ENCODE assay signal across 32 cellular contexts in genomic region chr2:181340891-181341290, GRCh38.
"Had no signal": no experiment of that assay in that cellular context is flagged by ENCODE, and none has a peak within 500 bp of the region (broad histone marks: within the 10 kb centered on the region; RNA-seq: fewer than 3 reads in every experiment).

No MANE protein-coding gene starts in this region.

- DNase-seq: activated CD4-positive, alpha-beta memory T cell treated with anti-CD3 and anti-CD28 coated beads for 36 hours; activated CD4-positive, alpha-beta T cell treated with anti-CD3 and anti-CD28 coated beads for 36 hours; activated CD4-positive, alpha-beta T cell treated with anti-CD3 and anti-CD28 coated beads, Interleukin-2, amount 10 ng/mL, durations not matched to agents 24 days and 14 days; activated CD4-positive, CD25-positive, alpha-beta regulatory T cell; activated CD4-positive, CD25-positive, alpha-beta regulatory T cell treated with anti-CD3 and anti-CD28 coated beads, Interleukin-2, amount 50 U/mL, for 72 hours; activated CD8-positive, alpha-beta memory T cell treated with anti-CD3 and anti-CD28 coated beads, Interleukin-2, amount 10 ng/mL, durations not matched to agents 7 days and 5 days; activated CD8-positive, alpha-beta memory T cell treated with anti-CD3 and anti-CD28 coated beads, Interleukin-2, amount 50 U/mL, for 4 hours; activated CD8-positive, alpha-beta T cell treated with anti-CD3 and anti-CD28 coated beads, Interleukin-2, amount 10 ng/mL, durations not matched to agents 7 days and 5 days; activated effector memory CD4-positive, alpha-beta T cell treated with anti-CD3 and anti-CD28 coated beads, Interleukin-2, amount 50 U/mL, for 16 hours; activated naive CD4-positive, alpha-beta T cell treated with anti-CD3 and anti-CD28 coated beads for 36 hours; activated naive CD8-positive, alpha-beta T cell treated with anti-CD3 and anti-CD28 coated beads for 36 hours; activated naive CD8-positive, alpha-beta T cell treated with anti-CD3 and anti-CD28 coated beads, Interleukin-2, amount 50 U/mL, for 24 hours; activated T-cell treated with anti-CD3 and anti-CD28 coated beads, Interleukin-2, amount 50 U/mL, for 1 hour; activated T-cell treated with anti-CD3 and anti-CD28 coated beads, Interleukin-2, amount 50 U/mL, for 48 hours; adrenal gland; amygdala; aorta; body of pancreas; caudate nucleus; cortex of kidney; dermis blood vessel endothelial cell; effector CD4-positive, alpha-beta T cell; effector memory CD8-positive, alpha-beta T cell; erythroblast; foreskin melanocyte; T-helper 2 cell had no signal

- H3K9me3 ChIP-seq: adrenal gland, body of pancreas, esophagus muscularis mucosa, gastroesophageal sphincter had no signal

- H3K4me1 Mint-ChIP-seq: activated CD8-positive, alpha-beta memory T cell treated with anti-CD3 and anti-CD28 coated beads, Interleukin-2, amount 10 ng/mL, durations not matched to agents 7 days and 5 days had no signal

- FAIRE-seq: colon had no signal

- H3K4me1 ChIP-seq: adrenal gland, body of pancreas, esophagus muscularis mucosa, gastroesophageal sphincter had no signal

- H3K4me3 Mint-ChIP-seq: activated CD4-positive, alpha-beta memory T cell treated with anti-CD3 and anti-CD28 coated beads for 36 hours; activated CD4-positive, alpha-beta T cell treated with anti-CD3 and anti-CD28 coated beads for 36 hours; activated CD4-positive, alpha-beta T cell treated with anti-CD3 and anti-CD28 coated beads, Interleukin-2, amount 10 ng/mL, durations not matched to agents 24 days and 14 days; activated CD8-positive, alpha-beta memory T cell treated with anti-CD3 and anti-CD28 coated beads, Interleukin-2, amount 10 ng/mL, durations not matched to agents 7 days and 5 days; activated CD8-positive, alpha-beta T cell treated with anti-CD3 and anti-CD28 coated beads, Interleukin-2, amount 10 ng/mL, durations not matched to agents 7 days and 5 days; activated naive CD4-positive, alpha-beta T cell treated with anti-CD3 and anti-CD28 coated beads for 36 hours; activated naive CD4-positive, alpha-beta T cell treated with anti-CD3 and anti-CD28 coated beads, Interleukin-2, amount 50 U/mL, for 24 hours; activated naive CD8-positive, alpha-beta T cell treated with anti-CD3 and anti-CD28 coated beads for 36 hours; activated naive CD8-positive, alpha-beta T cell treated with anti-CD3 and anti-CD28 coated beads, Interleukin-2, amount 50 U/mL, for 24 hours; activated T-helper 1 cell treated with anti-CD3 and anti-CD28 coated beads, Interleukin-12 subunit alpha, Interleukin-12 subunit beta, Interleukin-2, Interleukin-4 antibody, amounts not matched to agents 30 ng/mL and 10 ng/mL and 1 ng/mL, durations not matched to agents 14 hours and 24 hours and 36 hours; effector memory CD8-positive, alpha-beta T cell had no signal

- H3K27ac Mint-ChIP-seq: activated CD4-positive, alpha-beta memory T cell treated with anti-CD3 and anti-CD28 coated beads for 36 hours; activated CD4-positive, alpha-beta T cell treated with anti-CD3 and anti-CD28 coated beads for 36 hours; activated CD4-positive, alpha-beta T cell treated with anti-CD3 and anti-CD28 coated beads, Interleukin-2, amount 10 ng/mL, durations not matched to agents 24 days and 14 days; activated CD8-positive, alpha-beta memory T cell treated with anti-CD3 and anti-CD28 coated beads, Interleukin-2, amount 10 ng/mL, durations not matched to agents 7 days and 5 days; activated CD8-positive, alpha-beta T cell treated with anti-CD3 and anti-CD28 coated beads, Interleukin-2, amount 10 ng/mL, durations not matched to agents 7 days and 5 days; activated naive CD4-positive, alpha-beta T cell treated with anti-CD3 and anti-CD28 coated beads for 36 hours; activated naive CD4-positive, alpha-beta T cell treated with anti-CD3 and anti-CD28 coated beads, Interleukin-2, amount 50 U/mL, for 24 hours; activated naive CD8-positive, alpha-beta T cell treated with anti-CD3 and anti-CD28 coated beads for 36 hours; activated naive CD8-positive, alpha-beta T cell treated with anti-CD3 and anti-CD28 coated beads, Interleukin-2, amount 50 U/mL, for 24 hours; activated T-helper 1 cell treated with anti-CD3 and anti-CD28 coated beads, Interleukin-12 subunit alpha, Interleukin-12 subunit beta, Interleukin-2, Interleukin-4 antibody, amounts not matched to agents 30 ng/mL and 10 ng/mL and 1 ng/mL, durations not matched to agents 14 hours and 24 hours and 36 hours; activated T-helper 2 cell treated with anti-CD3 and anti-CD28 coated beads, Interferon-gamma antibody, Interleukin-2, Interleukin-4, amounts not matched to agents 10 μg/mL and 5 μg/mL and 100 μg/mL, durations not matched to agents 14 hours and 24 hours and 36 hours; effector memory CD8-positive, alpha-beta T cell had no signal

- H3K27me3 Mint-ChIP-seq: activated CD4-positive, alpha-beta memory T cell treated with anti-CD3 and anti-CD28 coated beads for 36 hours; activated CD4-positive, alpha-beta T cell treated with anti-CD3 and anti-CD28 coated beads for 36 hours; activated CD4-positive, alpha-beta T cell treated with anti-CD3 and anti-CD28 coated beads, Interleukin-2, amount 10 ng/mL, durations not matched to agents 24 days and 14 days; activated CD8-positive, alpha-beta memory T cell treated with anti-CD3 and anti-CD28 coated beads, Interleukin-2, amount 10 ng/mL, durations not matched to agents 7 days and 5 days; activated naive CD4-positive, alpha-beta T cell treated with anti-CD3 and anti-CD28 coated beads, Interleukin-2, amount 50 U/mL, for 24 hours; activated naive CD8-positive, alpha-beta T cell treated with anti-CD3 and anti-CD28 coated beads for 36 hours; activated naive CD8-positive, alpha-beta T cell treated with anti-CD3 and anti-CD28 coated beads, Interleukin-2, amount 50 U/mL, for 24 hours; effector memory CD8-positive, alpha-beta T cell had no signal

- H3K27me3 ChIP-seq: adrenal gland, body of pancreas, esophagus muscularis mucosa, gastroesophageal sphincter had no signal

- H3K9me3 Mint-ChIP-seq: activated CD4-positive, alpha-beta memory T cell treated with anti-CD3 and anti-CD28 coated beads for 36 hours; activated naive CD4-positive, alpha-beta T cell treated with anti-CD3 and anti-CD28 coated beads for 36 hours; effector memory CD8-positive, alpha-beta T cell had no signal

- H3K36me3 ChIP-seq: adrenal gland, esophagus muscularis mucosa, gastroesophageal sphincter had no signal

- H3K4me3 ChIP-seq: adrenal gland, body of pancreas, esophagus muscularis mucosa, gastroesophageal sphincter had no signal

- H3K27ac ChIP-seq: adrenal gland, body of pancreas, esophagus muscularis mucosa, gastroesophageal sphincter had no signal

- ATAC-seq: activated CD4-positive, alpha-beta T cell treated with anti-CD3 and anti-CD28 coated beads for 36 hours; activated CD8-positive, alpha-beta memory T cell treated with anti-CD3 and anti-CD28 coated beads, Interleukin-2, amount 10 ng/mL, durations not matched to agents 7 days and 5 days; activated CD8-positive, alpha-beta T cell treated with anti-CD3 and anti-CD28 coated beads, Interleukin-2, amount 10 ng/mL, durations not matched to agents 7 days and 5 days; activated naive CD8-positive, alpha-beta T cell treated with anti-CD3 and anti-CD28 coated beads, Interleukin-2, amount 50 U/mL, for 24 hours; body of pancreas; effector memory CD8-positive, alpha-beta T cell; gastroesophageal sphincter had no signal
